In the genomic region with DNA sequence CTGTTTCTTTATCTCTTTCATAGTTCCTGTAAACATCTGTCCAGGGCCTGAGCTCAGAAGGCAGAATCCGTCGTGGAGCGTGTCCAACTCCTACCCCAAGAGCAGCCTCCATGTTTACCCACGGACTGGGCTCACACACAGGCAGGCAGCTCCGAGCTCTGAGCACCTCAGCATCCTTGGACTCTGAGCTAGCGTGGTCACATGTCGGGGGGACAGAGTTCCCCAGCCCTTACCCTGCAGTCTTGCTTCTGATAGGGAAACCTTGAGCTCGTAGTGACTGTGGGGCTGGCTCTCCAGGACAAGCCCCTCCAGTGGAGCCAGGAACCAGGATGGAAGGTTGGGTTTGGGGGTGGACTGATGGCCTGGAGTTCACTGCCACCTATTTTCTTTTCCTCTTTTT, we compare ENCODE assay signal across 1 cellular context.
TF ChIP-seq lines count a peak whose summit lies in the region.

No MANE protein-coding gene starts in this region.

TF ChIP-seq in HepG2, 621 proteins besides CTCF, POLR2A, EP300 and RAD21 (continued from another document and continues in another):
- TF ChIP-seq ZNF512B (CRISPR knock-in tag; IDR thresholded peaks at IDR 0.05; ENCODE audit: borderline replicate concordance) = peak; percentile 75; the same call in 1 of the 2 replicates
- TF ChIP-seq FOXA1 (IDR thresholded peaks at IDR 0.05) = no peak
- peak; percentile 77 for TF ChIP-seq FOXA1 (CRISPR knock-in tag; IDR thresholded peaks at IDR 0.05)
- TF ChIP-seq ZNF761 (CRISPR knock-in tag; conservative IDR thresholded peaks at IDR 0.05) = no peak
- no peak for TF ChIP-seq SOX5 (CRISPR knock-in tag; IDR thresholded peaks at IDR 0.05; ENCODE audit: borderline replicate concordance)
- TF ChIP-seq, protein P1, sequence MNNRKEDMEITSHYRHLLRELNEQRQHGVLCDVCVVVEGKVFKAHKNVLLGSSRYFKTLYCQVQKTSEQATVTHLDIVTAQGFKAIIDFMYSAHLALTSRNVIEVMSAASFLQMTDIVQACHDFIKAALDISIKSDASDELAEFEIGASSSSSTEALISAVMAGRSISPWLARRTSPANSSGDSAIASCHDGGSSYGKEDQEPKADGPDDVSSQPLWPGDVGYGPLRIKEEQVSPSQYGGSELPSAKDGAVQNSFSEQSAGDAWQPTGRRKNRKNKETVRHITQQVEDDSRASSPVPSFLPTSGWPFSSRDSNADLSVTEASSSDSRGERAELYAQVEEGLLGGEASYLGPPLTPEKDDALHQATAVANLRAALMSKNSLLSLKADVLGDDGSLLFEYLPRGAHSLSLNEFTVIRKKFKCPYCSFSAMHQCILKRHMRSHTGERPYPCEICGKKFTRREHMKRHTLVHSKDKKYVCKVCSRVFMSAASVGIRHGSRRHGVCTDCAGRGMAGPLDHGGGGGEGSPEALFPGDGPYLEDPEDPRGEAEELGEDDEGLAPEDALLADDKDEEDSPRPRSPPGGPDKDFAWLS (CRISPR knock-in tag; IDR thresholded peaks at IDR 0.05; ENCODE audit: borderline replicate concordance) = no peak
- no peak for TF ChIP-seq CBFB (CRISPR knock-in tag; IDR thresholded peaks at IDR 0.05)
- TF ChIP-seq ZNF12 (CRISPR knock-in tag; IDR thresholded peaks at IDR 0.05) = no peak
- no peak for TF ChIP-seq SCMH1 (CRISPR knock-in tag; IDR thresholded peaks at IDR 0.05; ENCODE audit: borderline replicate concordance)
- no peak for TF ChIP-seq ZNF629 (CRISPR knock-in tag; conservative IDR thresholded peaks at IDR 0.05)
- no peak for TF ChIP-seq NKX3-1 (CRISPR knock-in tag; IDR thresholded peaks at IDR 0.05)
- TF ChIP-seq, protein P2, sequence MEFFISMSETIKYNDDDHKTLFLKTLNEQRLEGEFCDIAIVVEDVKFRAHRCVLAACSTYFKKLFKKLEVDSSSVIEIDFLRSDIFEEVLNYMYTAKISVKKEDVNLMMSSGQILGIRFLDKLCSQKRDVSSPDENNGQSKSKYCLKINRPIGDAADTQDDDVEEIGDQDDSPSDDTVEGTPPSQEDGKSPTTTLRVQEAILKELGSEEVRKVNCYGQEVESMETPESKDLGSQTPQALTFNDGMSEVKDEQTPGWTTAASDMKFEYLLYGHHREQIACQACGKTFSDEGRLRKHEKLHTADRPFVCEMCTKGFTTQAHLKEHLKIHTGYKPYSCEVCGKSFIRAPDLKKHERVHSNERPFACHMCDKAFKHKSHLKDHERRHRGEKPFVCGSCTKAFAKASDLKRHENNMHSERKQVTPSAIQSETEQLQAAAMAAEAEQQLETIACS (CRISPR knock-in tag; IDR thresholded peaks at IDR 0.05) = no peak
- peak; percentile 86 for TF ChIP-seq PRDM15 (CRISPR knock-in tag; IDR thresholded peaks at IDR 0.05)
- no peak for TF ChIP-seq ZFP62 (CRISPR knock-in tag; IDR thresholded peaks at IDR 0.05)
- TF ChIP-seq, protein P3, sequence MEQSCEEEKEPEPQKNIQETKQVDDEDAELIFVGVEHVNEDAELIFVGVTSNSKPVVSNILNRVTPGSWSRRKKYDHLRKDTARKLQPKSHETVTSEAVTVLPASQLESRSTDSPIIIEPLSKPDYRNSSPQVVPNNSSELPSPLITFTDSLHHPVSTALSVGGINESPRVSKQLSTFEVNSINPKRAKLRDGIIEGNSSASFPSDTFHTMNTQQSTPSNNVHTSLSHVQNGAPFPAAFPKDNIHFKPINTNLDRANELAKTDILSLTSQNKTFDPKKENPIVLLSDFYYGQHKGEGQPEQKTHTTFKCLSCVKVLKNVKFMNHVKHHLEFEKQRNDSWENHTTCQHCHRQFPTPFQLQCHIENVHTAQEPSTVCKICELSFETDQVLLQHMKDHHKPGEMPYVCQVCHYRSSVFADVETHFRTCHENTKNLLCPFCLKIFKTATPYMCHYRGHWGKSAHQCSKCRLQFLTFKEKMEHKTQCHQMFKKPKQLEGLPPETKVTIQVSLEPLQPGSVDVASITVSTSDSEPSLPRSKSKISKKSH (CRISPR knock-in tag; IDR thresholded peaks at IDR 0.05; ENCODE audit: borderline replicate concordance) = peak; percentile 59; the same call in 1 of the 2 replicates
- peak; percentile 75; the same call in 1 of the 2 replicates for TF ChIP-seq HOXA3 (CRISPR knock-in tag; IDR thresholded peaks at IDR 0.05)
- no peak for TF ChIP-seq BRCA1 (CRISPR knock-in tag; IDR thresholded peaks at IDR 0.05)
- TF ChIP-seq ZNF225 (CRISPR knock-in tag; IDR thresholded peaks at IDR 0.05) = no peak
- TF ChIP-seq, protein P4, sequence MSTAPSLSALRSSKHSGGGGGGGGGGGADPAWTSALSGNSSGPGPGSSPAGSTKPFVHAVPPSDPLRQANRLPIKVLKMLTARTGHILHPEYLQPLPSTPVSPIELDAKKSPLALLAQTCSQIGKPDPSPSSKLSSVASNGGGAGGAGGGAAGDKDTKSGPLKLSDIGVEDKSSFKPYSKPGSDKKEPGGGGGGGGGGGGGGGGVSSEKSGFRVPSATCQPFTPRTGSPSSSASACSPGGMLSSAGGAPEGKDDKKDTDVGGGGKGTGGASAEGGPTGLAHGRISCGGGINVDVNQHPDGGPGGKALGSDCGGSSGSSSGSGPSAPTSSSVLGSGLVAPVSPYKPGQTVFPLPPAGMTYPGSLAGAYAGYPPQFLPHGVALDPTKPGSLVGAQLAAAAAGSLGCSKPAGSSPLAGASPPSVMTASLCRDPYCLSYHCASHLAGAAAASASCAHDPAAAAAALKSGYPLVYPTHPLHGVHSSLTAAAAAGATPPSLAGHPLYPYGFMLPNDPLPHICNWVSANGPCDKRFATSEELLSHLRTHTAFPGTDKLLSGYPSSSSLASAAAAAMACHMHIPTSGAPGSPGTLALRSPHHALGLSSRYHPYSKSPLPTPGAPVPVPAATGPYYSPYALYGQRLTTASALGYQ (CRISPR knock-in tag; IDR thresholded peaks at IDR 0.05) = no peak
- peak; percentile 61; the same call in 1 of the 2 replicates for TF ChIP-seq KDM6A (CRISPR knock-in tag; IDR thresholded peaks at IDR 0.05; ENCODE audit: low read depth)
- no peak for TF ChIP-seq CEBPG (CRISPR knock-in tag; IDR thresholded peaks at IDR 0.05)
- no peak for TF ChIP-seq ZNF383 (CRISPR knock-in tag; IDR thresholded peaks at IDR 0.05; ENCODE audit: borderline replicate concordance)
- no peak for TF ChIP-seq REPIN1 (CRISPR knock-in tag; IDR thresholded peaks at IDR 0.05; ENCODE audit: borderline replicate concordance, low read depth)
- no peak for TF ChIP-seq ZNF749 (CRISPR knock-in tag; IDR thresholded peaks at IDR 0.05; ENCODE audit: borderline replicate concordance)
- TF ChIP-seq CREM (IDR thresholded peaks at IDR 0.05) = no peak
- TF ChIP-seq CREM (CRISPR knock-in tag; IDR thresholded peaks at IDR 0.05) = no peak
- TF ChIP-seq MYC (CRISPR knock-in tag; IDR thresholded peaks at IDR 0.05; ENCODE audit: borderline replicate concordance) = no peak; the same call in 1 of the 2 replicates
- no peak for TF ChIP-seq CENPX (CRISPR knock-in tag; IDR thresholded peaks at IDR 0.05)
- TF ChIP-seq ZNF256 (CRISPR knock-in tag; conservative IDR thresholded peaks at IDR 0.05) = no peak
- no peak for TF ChIP-seq HDAC1 (CRISPR knock-in tag; IDR thresholded peaks at IDR 0.05)
- TF ChIP-seq ZFX (CRISPR knock-in tag; IDR thresholded peaks at IDR 0.05; ENCODE audit: low read depth) = peak; percentile 32; the same call in 1 of the 2 replicates
- TF ChIP-seq KDM5A (IDR thresholded peaks at IDR 0.05; ENCODE audit: borderline replicate concordance, low read length) = no peak
- no peak for TF ChIP-seq ZNF282 (IDR thresholded peaks at IDR 0.05; ENCODE audit: partially characterized antibody)
- no peak for TF ChIP-seq RFX1 (IDR thresholded peaks at IDR 0.05)
- no peak for TF ChIP-seq RFXAP (CRISPR knock-in tag; IDR thresholded peaks at IDR 0.05; ENCODE audit: borderline replicate concordance)
- no peak for TF ChIP-seq U2AF2 (IDR thresholded peaks at IDR 0.05; ENCODE audit: low read depth, low read length)
- 0 out of 2 replicates have a peak, but pooled peaks have one; percentile 33 for TF ChIP-seq ZNF737 (CRISPR knock-in tag; IDR thresholded peaks at IDR 0.05; ENCODE audit: borderline replicate concordance)
- TF ChIP-seq ZNF75D (CRISPR knock-in tag; IDR thresholded peaks at IDR 0.05; ENCODE audit: borderline replicate concordance) = no peak
- no peak for TF ChIP-seq ZNF101 (CRISPR knock-in tag; IDR thresholded peaks at IDR 0.05; ENCODE audit: borderline replicate concordance, low read depth)
- TF ChIP-seq ZNF883 (CRISPR knock-in tag; IDR thresholded peaks at IDR 0.05; ENCODE audit: not compliant biosample characterization) = no peak
- TF ChIP-seq ZNF264 (CRISPR knock-in tag; IDR thresholded peaks at IDR 0.05) = 0 out of 2 replicates have a peak, but pooled peaks have one; percentile 57
- TF ChIP-seq ELF4 (CRISPR knock-in tag; IDR thresholded peaks at IDR 0.05; ENCODE audit: borderline replicate concordance) = no peak
- no peak for TF ChIP-seq HOXD1 (CRISPR knock-in tag; IDR thresholded peaks at IDR 0.05)
- TF ChIP-seq GATAD1 (CRISPR knock-in tag; IDR thresholded peaks at IDR 0.05) = no peak
- peak; percentile 72; the same call in 1 of the 2 replicates for TF ChIP-seq SPEN (CRISPR knock-in tag; IDR thresholded peaks at IDR 0.05; ENCODE audit: low read depth)
- TF ChIP-seq, protein P5, sequence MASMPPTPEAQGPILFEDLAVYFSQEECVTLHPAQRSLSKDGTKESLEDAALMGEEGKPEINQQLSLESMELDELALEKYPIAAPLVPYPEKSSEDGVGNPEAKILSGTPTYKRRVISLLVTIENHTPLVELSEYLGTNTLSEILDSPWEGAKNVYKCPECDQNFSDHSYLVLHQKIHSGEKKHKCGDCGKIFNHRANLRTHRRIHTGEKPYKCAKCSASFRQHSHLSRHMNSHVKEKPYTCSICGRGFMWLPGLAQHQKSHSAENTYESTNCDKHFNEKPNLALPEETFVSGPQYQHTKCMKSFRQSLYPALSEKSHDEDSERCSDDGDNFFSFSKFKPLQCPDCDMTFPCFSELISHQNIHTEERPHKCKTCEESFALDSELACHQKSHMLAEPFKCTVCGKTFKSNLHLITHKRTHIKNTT (CRISPR knock-in tag; IDR thresholded peaks at IDR 0.05) = no peak
- TF ChIP-seq ZNF792 (CRISPR knock-in tag; IDR thresholded peaks at IDR 0.05) = peak; percentile 54; the same call in 1 of the 2 replicates
- TF ChIP-seq ZNF816 (CRISPR knock-in tag; IDR thresholded peaks at IDR 0.05; ENCODE audit: borderline replicate concordance) = no peak
- TF ChIP-seq STAG1 (CRISPR knock-in tag; IDR thresholded peaks at IDR 0.05) = no peak
- TF ChIP-seq MEIS2 (CRISPR knock-in tag; IDR thresholded peaks at IDR 0.05) = peak; percentile 73; the same call in 1 of the 2 replicates
- TF ChIP-seq, protein P6, sequence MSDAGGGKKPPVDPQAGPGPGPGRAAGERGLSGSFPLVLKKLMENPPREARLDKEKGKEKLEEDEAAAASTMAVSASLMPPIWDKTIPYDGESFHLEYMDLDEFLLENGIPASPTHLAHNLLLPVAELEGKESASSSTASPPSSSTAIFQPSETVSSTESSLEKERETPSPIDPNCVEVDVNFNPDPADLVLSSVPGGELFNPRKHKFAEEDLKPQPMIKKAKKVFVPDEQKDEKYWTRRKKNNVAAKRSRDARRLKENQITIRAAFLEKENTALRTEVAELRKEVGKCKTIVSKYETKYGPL (CRISPR knock-in tag; IDR thresholded peaks at IDR 0.05) = no peak
- TF ChIP-seq ZMYM4 (CRISPR knock-in tag; IDR thresholded peaks at IDR 0.05) = peak; percentile 69
- no peak for TF ChIP-seq ZNF337 (CRISPR knock-in tag; IDR thresholded peaks at IDR 0.05; ENCODE audit: borderline replicate concordance, low read depth)
- no peak for TF ChIP-seq NR1H2 (CRISPR knock-in tag; IDR thresholded peaks at IDR 0.05; ENCODE audit: borderline replicate concordance, low read depth)
- TF ChIP-seq MZF1 (CRISPR knock-in tag; IDR thresholded peaks at IDR 0.05; ENCODE audit: borderline replicate concordance) = 0 out of 2 replicates have a peak, but pooled peaks have one; percentile 73
